ENCODE assay signal across 10 cellular contexts in the genomic region with DNA sequence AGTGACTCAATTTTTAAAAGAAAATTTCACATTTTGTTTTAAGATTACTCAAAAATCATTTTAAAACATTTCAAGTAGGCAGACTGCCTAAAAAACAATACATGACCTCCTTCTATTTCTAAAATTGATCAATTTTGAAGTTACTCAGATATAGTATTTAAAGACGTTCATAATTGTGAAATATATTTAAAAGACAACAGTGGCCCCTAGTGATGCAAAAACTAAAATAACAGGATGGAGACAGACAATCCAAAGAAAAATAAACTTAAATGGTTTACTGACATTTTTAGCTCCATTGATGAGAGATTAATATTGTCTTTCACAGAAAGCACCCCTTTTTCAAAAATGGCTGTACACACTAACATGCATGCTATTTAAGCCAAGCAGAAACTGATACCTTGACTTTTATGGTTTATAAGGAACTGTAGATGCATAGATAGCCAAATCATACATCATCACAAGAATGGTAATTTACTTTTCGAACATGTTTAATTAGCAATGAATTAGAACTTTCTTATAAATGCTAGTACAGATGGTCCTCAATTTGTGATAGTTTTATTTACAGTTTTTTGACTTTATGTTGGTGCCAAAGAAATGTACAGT.
DNase-seq lines count a peak whose midpoint lies in the region; ATAC-seq and TF ChIP-seq lines count a peak whose summit lies in the region.
"Had no signal": no experiment of that assay in that cellular context is flagged by ENCODE, and none has a peak within 500 bp of the region (broad histone marks: within the 10 kb centered on the region; RNA-seq: fewer than 3 reads in every experiment).

No MANE protein-coding gene starts in this region.

- WGBS in testis, 2 donors, result 38 to 42% methylated on average over 2 of the region's 2 CpGs

- ATAC-seq in lower lobe of right lung (no peak), GM19452 (IDR thresholded peaks at IDR 0.05; ENCODE audit: unreplicated experiment) (no peak)
- ATAC-seq: activated CD4-positive, alpha-beta T cell treated with anti-CD3 and anti-CD28 coated beads for 36 hours had no signal

- no peak overlapping the region for H3K27ac ChIP-seq in lower lobe of right lung
- no peak overlapping the region for H3K27ac ChIP-seq in testis

- no peak for TF ChIP-seq POLR2A in testis (IDR thresholded peaks at IDR 0.05)

- H3K27me3 ChIP-seq in BE2C (no peaks in the 10 kb centered on the region), lower lobe of right lung (ENCODE audit: low read depth) (no peaks in the 10 kb centered on the region), testis (no peaks in the 10 kb centered on the region)

- TF ChIP-seq CTCF in BE2C (IDR thresholded peaks at IDR 0.05; ENCODE audit: low read depth, low read length) (peak; percentile 23; the same call in 1 of the 2 replicates), cardiac fibroblast (IDR thresholded peaks at IDR 0.05; ENCODE audit: low read depth, low read length) (peak; percentile 22), lower lobe of right lung (IDR thresholded peaks at IDR 0.05) (peak; percentile 36), testis (IDR thresholded peaks at IDR 0.05) (peak in 1 of 3 experiments; percentile 27)

- intact Hi-C loops in lower lobe of right lung (cut with DNase I) (no loop called here), testis (cut with DNase I; ENCODE audit: low total_unique reads) (no loop called here)

- DNase-seq in BE2C (no peak), LoVo (ENCODE audit: low spot score) (peak; percentile 4), cardiac fibroblast (ENCODE audit: low read depth in 2 of 2) (peak; percentile 51 to 72), lower lobe of right lung (no peak), D341Med (ENCODE audit: low spot score) (no peak), testis (no peak)
- no peak for DNase-seq in stimulated activated CD4-positive, alpha-beta T cell treated with anti-CD3 and anti-CD28 coated beads, Interleukin-1b, Interleukin-23, amount 100 ng/mL, for 48 hours
- DNase-seq: activated CD4-positive, alpha-beta T cell treated with anti-CD3 and anti-CD28 coated beads for 36 hours had no signal

- H3K9me3 ChIP-seq in BE2C, result no peaks in the 10 kb centered on the region
- no peaks in the 10 kb centered on the region for H3K9me3 ChIP-seq in lower lobe of right lung
- no peaks in the 10 kb centered on the region for H3K9me3 ChIP-seq in testis
- H3K9me3 ChIP-seq: HAP-1 had no signal

- no peak overlapping the region for H3K4me3 ChIP-seq in BE2C (ENCODE audit: low read depth, low read length)
- H3K4me3 ChIP-seq in cardiac fibroblast (replicated peaks in 1 of 2; ENCODE audit: low read depth in 2 of 2, low read length in 2 of 2), result no peak overlapping the region
- no peak overlapping the region for H3K4me3 ChIP-seq in lower lobe of right lung
- H3K4me3 ChIP-seq in testis, result no peak overlapping the region
- H3K4me3 ChIP-seq: HAP-1 had no signal

- H3K36me3 ChIP-seq in BE2C (no peaks in the 10 kb centered on the region), lower lobe of right lung (no peaks in the 10 kb centered on the region), testis (ENCODE audit: low read depth, missing control alignments) (no peaks in the 10 kb centered on the region)
- H3K36me3 ChIP-seq: HAP-1 had no signal

- no peaks in the 10 kb centered on the region for H3K4me1 ChIP-seq in BE2C
- H3K4me1 ChIP-seq in lower lobe of right lung, result no peaks in the 10 kb centered on the region
- no peaks in the 10 kb centered on the region for H3K4me1 ChIP-seq in testis
- H3K4me1 ChIP-seq: HAP-1 had no signal

Comparison
In these comparisons a context has a peak if more than half of its experiments do, and no peak if none do; other contexts are left out.
1. DNase-seq: peak in LoVo (single experiment) and cardiac fibroblast (2 of 2); none in BE2C (single experiment), lower lobe of right lung (single experiment), D341Med (single experiment), stimulated activated CD4-positive, alpha-beta T cell treated with anti-CD3 and anti-CD28 coated beads, Interleukin-1b, Interleukin-23, amount 100 ng/mL, for 48 hours (single experiment) and testis (single experiment).